Comparison of ENCODE assay signal across 20 cellular contexts in genomic region chr11:102926946-102927623, GRCh38. TPM values are rescaled to one million over a fixed set of nuclear protein-coding genes. Genes with fewer than 3 reads are reported as not detected.
DNase-seq lines count a peak whose midpoint lies in the region; ATAC-seq and TF ChIP-seq lines count a peak whose summit lies in the region.
"Had no signal": no experiment of that assay in that cellular context is flagged by ENCODE, and none has a peak within 500 bp of the region (broad histone marks: within the 10 kb centered on the region; RNA-seq: fewer than 3 reads in every experiment).

No MANE protein-coding gene starts in this region.

- peaks cover 0 to 3% of the 10 kb centered on the region in 2 donors for H3K27me3 Mint-ChIP-seq in natural killer cell (ENCODE audit: low read depth in 2 of 2)

- H3K36me3 ChIP-seq in A673 (ENCODE audit: insufficient read depth, low read length, poor library complexity, severe bottlenecking) (no peaks in the 10 kb centered on the region), adipocyte (ENCODE audit: control insufficient read depth, insufficient read depth, low read length, severe bottlenecking) (no peaks in the 10 kb centered on the region), brain microvascular endothelial cell (replicated peaks) (no peaks in the 10 kb centered on the region)
- H3K36me3 ChIP-seq: BLaER1 had no signal

- no peaks in the 10 kb centered on the region for H3K9me3 Mint-ChIP-seq in natural killer cell
- H3K9me3 Mint-ChIP-seq: CD8-positive, alpha-beta T cell; H9 had no signal

- POLR2A ChIA-PET in A673 (lab: Charles Lee; ENCODE audit: low non-redundant PET) = no interaction called here

- intact Hi-C loops in A673 (cut with micrococcal nuclease; ENCODE audit: unreplicated experiment) (no loop called here), head of caudate nucleus (cut with DNase I) (no loop called here), natural killer cell (cut with micrococcal nuclease) (no loop called here)

- H3K9me3 ChIP-seq in A673 (ENCODE audit: low read depth, low read length, poor library complexity, severe bottlenecking) (no peaks in the 10 kb centered on the region), adipocyte (ENCODE audit: control insufficient read depth, low read length) (no peaks in the 10 kb centered on the region)
- H3K9me3 ChIP-seq: A549, BLaER1 had no signal

- H3K27ac Mint-ChIP-seq in natural killer cell = no peak overlapping the region
- H3K27ac Mint-ChIP-seq: CD14-positive monocyte; CD8-positive, alpha-beta T cell; H9 had no signal

- ATAC-seq in natural killer cell = no peak
- ATAC-seq: A549; CD8-positive, alpha-beta T cell had no signal

- H3K36me3 Mint-ChIP-seq in natural killer cell = no peaks in the 10 kb centered on the region
- H3K36me3 Mint-ChIP-seq: CD14-positive monocyte; CD8-positive, alpha-beta T cell had no signal

- no peak overlapping the region for H3K4me3 Mint-ChIP-seq in natural killer cell
- H3K4me3 Mint-ChIP-seq: CD14-positive monocyte; CD8-positive, alpha-beta T cell; H9 had no signal

- TF ChIP-seq CTCF in A673 (conservative IDR thresholded peaks at IDR 0.05; ENCODE audit: low read depth, low read length) (no peak), brain microvascular endothelial cell (IDR thresholded peaks at IDR 0.05; ENCODE audit: low read depth, low read length, missing control alignments) (no peak), natural killer cell (IDR thresholded peaks at IDR 0.05) (no peak)

- DNase-seq in A673 (ENCODE audit: low spot score) (no peak), adipocyte (ENCODE audit: low read depth) (no peak), head of caudate nucleus (peak in 26 of 42 donors; percentile 9 to 75 (median 39)), putamen (ENCODE audit: low spot score) (peak; percentile 43), HT-29 (ENCODE audit: low spot score) (no peak), NCI-H69 (lab: John Stamatoyannopoulos, UW) (no peak), brain microvascular endothelial cell (no peak), natural killer cell (no peak)
- DNase-seq: CD8-positive, alpha-beta T cell; DMS 273 treated with DMSO at 0.1 percent for 48 hours; DMS53; DND-41; EL; H9 had no signal

- H3K27me3 ChIP-seq in A673 (replicated peaks; ENCODE audit: insufficient read depth, low read depth, low read length, poor library complexity) (no peaks in the 10 kb centered on the region), adipocyte (replicated peaks; ENCODE audit: control insufficient read depth, insufficient read depth, low read length) (no peaks in the 10 kb centered on the region), brain microvascular endothelial cell (replicated peaks) (no peaks in the 10 kb centered on the region)
- H3K27me3 ChIP-seq: BLaER1 had no signal

- no peak overlapping the region for H3K9ac ChIP-seq in adipocyte (ENCODE audit: low read length)
- H3K9ac ChIP-seq: BLaER1 had no signal

- BruUV-seq in A673 (replicated peaks; lab: Mats Ljungman, UMichigan) = no TSS peak

- CTCF ChIA-PET in A673 (lab: Charles Lee) = no interaction called here

- H3K4me3 ChIP-seq in A673 (ENCODE audit: low read depth, low read length, poor library complexity, severe bottlenecking) = no peak overlapping the region
- peak overlapping the region; percentile 17 for H3K4me3 ChIP-seq in adipocyte (ENCODE audit: low read length)
- no peak overlapping the region for H3K4me3 ChIP-seq in brain microvascular endothelial cell (ENCODE audit: low read depth, low read length)
- H3K4me3 ChIP-seq: A549, BLaER1 had no signal

- peaks cover 92% of the 10 kb centered on the region for H3K4me1 ChIP-seq in A673 (ENCODE audit: insufficient read depth, low read length, poor library complexity, severe bottlenecking)
- peaks cover 19% of the 10 kb centered on the region for H3K4me1 ChIP-seq in adipocyte (ENCODE audit: control insufficient read depth, insufficient read depth, low read length)
- H3K4me1 ChIP-seq: A549 had no signal

- in situ Hi-C loops in brain microvascular endothelial cell (cut with HindIII; ENCODE audit: low pct_ligation_motif_present, low sequenced_read_pairs) = no loop called here

- H3K27ac ChIP-seq in A673 (ENCODE audit: low read depth, low read length, poor library complexity, severe bottlenecking) (peak overlapping the region; percentile 93), brain microvascular endothelial cell (no peak overlapping the region)
- H3K27ac ChIP-seq: 22Rv1, A549, BLaER1 had no signal

- no peaks in the 10 kb centered on the region for H3K4me1 Mint-ChIP-seq in natural killer cell
- H3K4me1 Mint-ChIP-seq: H9 had no signal

RNA-seq across cellular contexts. Expression of gene MMP13, which starts 28.4 kb away (rescaled TPM):
- not detected in 2 replicates for total RNA-seq in A673 (2021)
- 0.13 TPM in 1 of 2 replicates, not detected in the other for total RNA-seq in HT-29 (2014; rRNA removed; shearing (Covaris generic))
- total RNA-seq in natural killer cell = not detected
- total RNA-seq: CD8-positive, alpha-beta T cell; G401; H1; H9 had no signal

RNA-seq across cellular contexts. Expression of gene MMP12, which starts 52.3 kb away (rescaled TPM):
- total RNA-seq in A673 (2021) (0.19 TPM in 1 of 2 replicates, not detected in the other), natural killer cell (not detected)
- total RNA-seq in HT-29 (2014; rRNA removed; shearing (Covaris generic)) = not detected in 2 replicates
- total RNA-seq: CD8-positive, alpha-beta T cell; G401; H1; H9 had no signal

Comparison
In these comparisons a context has a peak if more than half of its experiments do, and no peak if none do; other contexts are left out.
1. DNase-seq: peak in head of caudate nucleus (26 of 42) and putamen (single experiment); none in A673 (single experiment), adipocyte (single experiment), HT-29 (single experiment), NCI-H69 (single experiment), brain microvascular endothelial cell (single experiment) and natural killer cell (single experiment).